Comparison of ENCODE assay signal across 27 cellular contexts in genomic region chr17:14149751-14150150, GRCh38.
"Had no signal": no experiment of that assay in that cellular context is flagged by ENCODE, and none has a peak within 500 bp of the region (broad histone marks: within the 10 kb centered on the region; RNA-seq: fewer than 3 reads in every experiment).

No MANE protein-coding gene starts in this region.

- H3K36me3 ChIP-seq: ascending aorta, cardiac muscle cell, esophagus squamous epithelium, neutrophil, right lobe of liver, upper lobe of left lung, vagina had no signal

- H3K4me3 ChIP-seq: ascending aorta, cardiac muscle cell, coronary artery, esophagus squamous epithelium, right lobe of liver, testis, upper lobe of left lung, vagina had no signal

- H3K27me3 Mint-ChIP-seq: activated CD8-positive, alpha-beta memory T cell treated with anti-CD3 and anti-CD28 coated beads, Interleukin-2, amount 10 ng/mL, durations not matched to agents 7 days and 5 days; activated naive CD8-positive, alpha-beta T cell; brain; naive B cell; T-helper 17 cell had no signal

- H3K4me1 Mint-ChIP-seq: endodermal cell had no signal

- H3K4me3 Mint-ChIP-seq: activated CD8-positive, alpha-beta memory T cell treated with anti-CD3 and anti-CD28 coated beads, Interleukin-2, amount 10 ng/mL, durations not matched to agents 7 days and 5 days; activated CD8-positive, alpha-beta T cell treated with anti-CD3 and anti-CD28 coated beads, Interleukin-2, amount 10 ng/mL, durations not matched to agents 7 days and 5 days; activated naive CD8-positive, alpha-beta T cell; activated T-cell treated with anti-CD3 and anti-CD28 coated beads, Interleukin-2, amount 50 U/mL, for 72 hours; brain; endodermal cell; naive B cell; nephron progenitor cell; T-helper 17 cell had no signal

- ATAC-seq: activated CD8-positive, alpha-beta memory T cell treated with anti-CD3 and anti-CD28 coated beads, Interleukin-2, amount 10 ng/mL, durations not matched to agents 7 days and 5 days; activated CD8-positive, alpha-beta T cell treated with anti-CD3 and anti-CD28 coated beads, Interleukin-2, amount 10 ng/mL, durations not matched to agents 7 days and 5 days; activated T-cell treated with anti-CD3 and anti-CD28 coated beads, Interleukin-2, amount 50 U/mL, for 72 hours; left ventricle myocardium superior; right lobe of liver; stimulated activated naive CD8-positive, alpha-beta T cell treated with anti-CD3 and anti-CD28 coated beads, Interleukin-15, Interleukin-2, amounts not matched to agents 100 U/mL and 50 U/mL, for 24 hours; T-helper 17 cell had no signal

- H3K4me1 ChIP-seq: ascending aorta, esophagus squamous epithelium, right lobe of liver, testis, upper lobe of left lung, vagina had no signal

- H3K27ac Mint-ChIP-seq: activated CD8-positive, alpha-beta memory T cell treated with anti-CD3 and anti-CD28 coated beads, Interleukin-2, amount 10 ng/mL, durations not matched to agents 7 days and 5 days; activated CD8-positive, alpha-beta T cell treated with anti-CD3 and anti-CD28 coated beads, Interleukin-2, amount 10 ng/mL, durations not matched to agents 7 days and 5 days; activated naive CD8-positive, alpha-beta T cell; activated T-cell treated with anti-CD3 and anti-CD28 coated beads, Interleukin-2, amount 50 U/mL, for 72 hours; brain; endodermal cell; nephron progenitor cell; T-helper 17 cell had no signal

- H3K9me3 Mint-ChIP-seq: endodermal cell had no signal

- DNase-seq: activated CD8-positive, alpha-beta memory T cell treated with anti-CD3 and anti-CD28 coated beads, Interleukin-2, amount 10 ng/mL, durations not matched to agents 7 days and 5 days; activated CD8-positive, alpha-beta T cell treated with anti-CD3 and anti-CD28 coated beads, Interleukin-2, amount 10 ng/mL, durations not matched to agents 7 days and 5 days; activated naive CD4-positive, alpha-beta T cell; activated T-cell treated with anti-CD3 and anti-CD28 coated beads, Interleukin-2, amount 50 U/mL, for 72 hours; cerebellar nuclear complex; endodermal cell; esophagus squamous epithelium; glutamatergic neuron; islet precursor cell; left ventricle myocardium superior; naive B cell; nephron progenitor cell; right lobe of liver; stimulated activated CD4-positive, alpha-beta T cell treated with anti-CD3 and anti-CD28 coated beads, Interleukin-12 subunit alpha, Interleukin-12 subunit beta, amount 100 ng/mL, for 4 hours; stimulated activated CD4-positive, alpha-beta T cell treated with anti-CD3 and anti-CD28 coated beads, Interleukin-4, amount 100 ng/mL, for 1 hour; stimulated activated naive CD8-positive, alpha-beta T cell treated with anti-CD3 and anti-CD28 coated beads, Interleukin-15, Interleukin-2, amounts not matched to agents 100 U/mL and 50 U/mL, for 24 hours; T-helper 17 cell; T1000; testis; upper lobe of left lung had no signal

- H3K9me3 ChIP-seq: ascending aorta, esophagus squamous epithelium, neutrophil, right lobe of liver, testis, upper lobe of left lung, vagina had no signal
